22 cellular contexts compared by ENCODE assay signal in the genomic region with DNA sequence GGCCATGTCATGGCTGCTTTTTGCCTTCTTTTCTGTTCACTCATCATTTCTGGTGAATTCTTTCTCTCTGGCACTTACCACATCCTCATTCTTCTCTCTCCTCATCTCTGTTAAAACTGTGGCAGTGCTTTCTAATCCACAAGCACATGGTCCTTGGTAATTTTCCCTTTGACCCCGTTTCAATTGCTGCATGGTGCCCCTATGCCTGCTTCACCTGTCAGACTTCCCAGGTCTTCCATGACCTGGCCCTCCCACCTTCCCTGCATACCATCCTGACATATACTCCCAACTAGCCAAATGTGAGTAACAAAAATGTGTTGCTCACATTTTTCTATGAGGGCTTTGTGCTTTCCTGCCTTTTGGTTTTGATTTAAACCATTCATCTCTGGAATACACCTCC.
"Had no signal": no experiment of that assay in that cellular context is flagged by ENCODE, and none has a peak within 500 bp of the region (broad histone marks: within the 10 kb centered on the region; RNA-seq: fewer than 3 reads in every experiment).

No MANE protein-coding gene starts in this region.

- H3K36me3 ChIP-seq: pancreas, suprapubic skin, tibial artery had no signal

- H3K4me3 Mint-ChIP-seq: endodermal cell; naive thymus-derived CD8-positive, alpha-beta T cell; stimulated activated effector memory CD8-positive, alpha-beta T cell treated with anti-CD3 and anti-CD28 coated beads, Interleukin-12 subunit alpha, Interleukin-12 subunit beta, amount 100 ng/mL, for 72 hours had no signal

- ATAC-seq: left colon; mucosa of descending colon; naive thymus-derived CD8-positive, alpha-beta T cell; pancreas; right cardiac atrium; stimulated activated effector memory CD8-positive, alpha-beta T cell treated with anti-CD3 and anti-CD28 coated beads, Interleukin-12 subunit alpha, Interleukin-12 subunit beta, amount 100 ng/mL, for 72 hours; stimulated activated naive CD8-positive, alpha-beta T cell treated with anti-CD3 and anti-CD28 coated beads, Interleukin-15, Interleukin-2, amounts not matched to agents 100 U/mL and 50 U/mL, for 24 hours had no signal

- H2AFZ ChIP-seq: hepatocyte had no signal

- H3K4me2 ChIP-seq: hepatocyte, smooth muscle cell had no signal

- H3K4me1 Mint-ChIP-seq: stimulated activated effector memory CD8-positive, alpha-beta T cell treated with anti-CD3 and anti-CD28 coated beads, Interleukin-12 subunit alpha, Interleukin-12 subunit beta, amount 100 ng/mL, for 72 hours had no signal

- H3K36me3 Mint-ChIP-seq: naive thymus-derived CD8-positive, alpha-beta T cell; stimulated activated effector memory CD8-positive, alpha-beta T cell treated with anti-CD3 and anti-CD28 coated beads, Interleukin-12 subunit alpha, Interleukin-12 subunit beta, amount 100 ng/mL, for 72 hours had no signal

- H3K4me1 ChIP-seq: pancreas, suprapubic skin, tibial artery had no signal

- H3K27me3 ChIP-seq: hepatocyte, pancreas, tibial artery had no signal

- H3K4me3 ChIP-seq: coronary artery, hepatocyte, mucosa of descending colon, pancreas, smooth muscle cell, suprapubic skin, tibial artery had no signal

- H3K9me3 Mint-ChIP-seq: endodermal cell; stimulated activated effector memory CD8-positive, alpha-beta T cell treated with anti-CD3 and anti-CD28 coated beads, Interleukin-12 subunit alpha, Interleukin-12 subunit beta, amount 100 ng/mL, for 72 hours had no signal

- H3K9me3 ChIP-seq: mucosa of descending colon, pancreas, suprapubic skin, tibial artery had no signal

- H3K27me3 Mint-ChIP-seq: progenitor cell of endocrine pancreas had no signal

- H3K79me2 ChIP-seq: hepatocyte had no signal

- H3K27ac Mint-ChIP-seq: endodermal cell; naive thymus-derived CD8-positive, alpha-beta T cell; progenitor cell of endocrine pancreas; stimulated activated effector memory CD8-positive, alpha-beta T cell treated with anti-CD3 and anti-CD28 coated beads, Interleukin-12 subunit alpha, Interleukin-12 subunit beta, amount 100 ng/mL, for 72 hours had no signal

- H3K27ac ChIP-seq: coronary artery, hepatocyte, pancreas, suprapubic skin, tibial artery had no signal

- DNase-seq: effector CD4-positive, alpha-beta T cell; endodermal cell; foreskin melanocyte; head of caudate nucleus; kidney; left colon; mesendoderm; mucosa of descending colon; naive thymus-derived CD8-positive, alpha-beta T cell; occipital lobe; pancreas; right cardiac atrium; stimulated activated CD4-positive, alpha-beta T cell treated with anti-CD3 and anti-CD28 coated beads, Interleukin-4, amount 100 ng/mL, for 1 hour; stimulated activated CD8-positive, alpha-beta memory T cell treated with anti-CD3 and anti-CD28 coated beads, Interleukin-4, amount 100 ng/mL, for 48 hours; stimulated activated naive CD8-positive, alpha-beta T cell treated with anti-CD3 and anti-CD28 coated beads, Interleukin-15, Interleukin-2, amounts not matched to agents 100 U/mL and 50 U/mL, for 24 hours; tibial artery had no signal
